Comparison of ENCODE assay signal across 33 cellular contexts in genomic region chr2:21819475-21819874, GRCh38.
DNase-seq lines count a peak whose midpoint lies in the region; ATAC-seq and TF ChIP-seq lines count a peak whose summit lies in the region.
"Had no signal": no experiment of that assay in that cellular context is flagged by ENCODE, and none has a peak within 500 bp of the region (broad histone marks: within the 10 kb centered on the region; RNA-seq: fewer than 3 reads in every experiment).

No MANE protein-coding gene starts in this region.

- no peak for TF ChIP-seq POLR2A in IMR-90 (IDR thresholded peaks at IDR 0.05; ENCODE audit: low read depth, low read length)

- no peaks in the 10 kb centered on the region for H4K20me1 ChIP-seq in IMR-90 (ENCODE audit: insufficient read depth, low read length)

- H2BK5ac ChIP-seq in IMR-90 (ENCODE audit: low read depth, low read length, poor library complexity, severe bottlenecking), result peak overlapping the region; percentile 38

- no peak overlapping the region for H3K9ac ChIP-seq in IMR-90 (ENCODE audit: low read depth, low read length)

- no peaks in the 10 kb centered on the region for H3K36me3 ChIP-seq in BJ (ENCODE audit: control insufficient read depth, insufficient read depth, low read length)
- no peaks in the 10 kb centered on the region for H3K36me3 ChIP-seq in IMR-90 (ENCODE audit: control insufficient read depth, insufficient read depth, low read length)
- H3K36me3 ChIP-seq: BE2C, gastroesophageal sphincter, HAP-1, left lung, Peyer's patch, prostate gland had no signal

- H3K4me3 Mint-ChIP-seq in HFFc6, result no peak overlapping the region
- H3K4me3 Mint-ChIP-seq: activated CD4-positive, alpha-beta T cell treated with anti-CD3 and anti-CD28 coated beads, Interleukin-2, amount 10 ng/mL, durations not matched to agents 7 days and 5 days; activated CD8-positive, alpha-beta memory T cell treated with anti-CD3 and anti-CD28 coated beads, Interleukin-2, amount 10 ng/mL, durations not matched to agents 7 days and 5 days; naive B cell; WTC11 had no signal

- DNase-seq in BJ (ENCODE audit: low read depth), result peak; percentile 57
- DNase-seq in IMR-90, result peak; percentile 83
- peak; percentile 87 for DNase-seq in fibroblast of gingiva (ENCODE audit: low read depth)
- peak; percentile 36 for DNase-seq in non-pigmented ciliary epithelial cell (ENCODE audit: low read depth)
- DNase-seq in NAMALWA (ENCODE audit: low spot score), result no peak
- no peak for DNase-seq in HFFc6
- no peak for DNase-seq in activated CD8-positive, alpha-beta memory T cell treated with anti-CD3 and anti-CD28 coated beads for 24 hours
- DNase-seq: activated CD4-positive, alpha-beta T cell treated with anti-CD3 and anti-CD28 coated beads, Interleukin-2, amount 10 ng/mL, durations not matched to agents 7 days and 5 days; activated CD8-positive, alpha-beta memory T cell treated with anti-CD3 and anti-CD28 coated beads, Interleukin-2, amount 10 ng/mL, durations not matched to agents 7 days and 5 days; activated naive CD4-positive, alpha-beta T cell treated with Interleukin-2 at 50 U/mL for 16 hours; activated T-cell treated with anti-CD3 and anti-CD28 coated beads, Interleukin-2, amount 50 U/mL, for 48 hours; BE2C; body of pancreas; DMS153; effector CD8-positive, alpha-beta T cell; GDM1; hypothalamus; left lung; mesendoderm; naive B cell; NCI-H1092 treated with DMSO at 0.1 percent for 48 hours; NCI-H187; NCI-H2171 treated with DMSO at 0.1 percent for 48 hours; NCI-H524; nucleus accumbens; Peyer's patch; stimulated activated naive CD8-positive, alpha-beta T cell treated with anti-CD3 and anti-CD28 coated beads, Interleukin-15, Interleukin-2, amounts not matched to agents 100 U/mL and 50 U/mL, for 24 hours had no signal

- no peak overlapping the region for H3K14ac ChIP-seq in IMR-90 (replicated peaks; ENCODE audit: low read depth, low read length)

- H3K23ac ChIP-seq in IMR-90 (ENCODE audit: low read depth, low read length), result no peak overlapping the region

- no peaks in the 10 kb centered on the region for H3K27me3 ChIP-seq in BJ (ENCODE audit: control insufficient read depth, insufficient read depth, low read length)
- no peaks in the 10 kb centered on the region for H3K27me3 ChIP-seq in IMR-90 (ENCODE audit: control insufficient read depth, insufficient read depth, low read length)
- H3K27me3 ChIP-seq: BE2C, body of pancreas, gastroesophageal sphincter, left lung, Peyer's patch had no signal

- H4K8ac ChIP-seq in IMR-90 (ENCODE audit: low read depth in 2 of 2, low read length in 2 of 2), result peak overlapping the region in 1 of 2 experiments; percentile 59; a peak in 1 of 4 replicates

- no peak overlapping the region for H2AFZ ChIP-seq in IMR-90 (replicated peaks; ENCODE audit: low read length, poor library complexity)

- H3K18ac ChIP-seq in IMR-90 (ENCODE audit: low read depth, low read length), result peak overlapping the region; percentile 76

- no peak overlapping the region for H2AK9ac ChIP-seq in IMR-90 (replicated peaks; ENCODE audit: low read depth, low read length, poor library complexity)

- H3K4me1 ChIP-seq in IMR-90 (ENCODE audit: control insufficient read depth, insufficient read depth, low read length), result peaks cover 14% of the 10 kb centered on the region
- H3K4me1 ChIP-seq: BE2C, body of pancreas, left lung, Peyer's patch, prostate gland had no signal

- H3K9me3 ChIP-seq in IMR-90 (ENCODE audit: control insufficient read depth, insufficient read depth, low read length), result no peaks in the 10 kb centered on the region
- H3K9me3 ChIP-seq: BE2C, body of pancreas, gastroesophageal sphincter, HAP-1, left lung, Peyer's patch, prostate gland had no signal

- H2BK120ac ChIP-seq in IMR-90 (ENCODE audit: low read depth, low read length), result no peak overlapping the region

- H3K4me3 ChIP-seq in BJ (ENCODE audit: low read depth, low read length), result no peak overlapping the region
- H3K4me3 ChIP-seq in IMR-90 (ENCODE audit: insufficient read depth, low read depth, low read length), result no peak overlapping the region
- H3K4me3 ChIP-seq: body of pancreas, gastroesophageal sphincter, HAP-1, left lung, Peyer's patch, prostate gland had no signal

- H3K56ac ChIP-seq in IMR-90 (ENCODE audit: extremely low read depth, insufficient read depth, low read length), result no peak overlapping the region

- no peak overlapping the region for H4K91ac ChIP-seq in IMR-90 (ENCODE audit: insufficient read depth, low read depth, low read length)

- intact Hi-C loops in IMR-90 (cut with micrococcal nuclease), result loop anchor here (1.0 kb wide), 1 partner anchor 47 kb away; no protein-coding TSS in a partner anchor

- peaks cover 44% of the 10 kb centered on the region for H3K9me3 Mint-ChIP-seq in HFFc6
- H3K9me3 Mint-ChIP-seq: activated CD4-positive, alpha-beta T cell treated with anti-CD3 and anti-CD28 coated beads, Interleukin-2, amount 10 ng/mL, durations not matched to agents 7 days and 5 days had no signal

- no peak overlapping the region; the same call in 2 of the 3 replicates for H2BK15ac ChIP-seq in IMR-90 (ENCODE audit: low read depth, low read length)

- no peak for TF ChIP-seq CTCF in BJ (IDR thresholded peaks at IDR 0.05; ENCODE audit: insufficient read depth, low read depth, low read length)
- TF ChIP-seq CTCF in IMR-90 (conservative IDR thresholded peaks at IDR 0.05; ENCODE audit: low read depth, low read length), result no peak
- TF ChIP-seq CTCF in HFFc6 (IDR thresholded peaks at IDR 0.05), result no peak

- ATAC-seq in IMR-90 (ENCODE audit: low read depth) (peak; percentile 57), GM18907 (IDR thresholded peaks at IDR 0.05; ENCODE audit: unreplicated experiment) (no peak)
- ATAC-seq: activated CD8-positive, alpha-beta memory T cell treated with anti-CD3 and anti-CD28 coated beads, Interleukin-2, amount 10 ng/mL, durations not matched to agents 7 days and 5 days; body of pancreas; gastroesophageal sphincter; left lung; stimulated activated naive CD8-positive, alpha-beta T cell treated with anti-CD3 and anti-CD28 coated beads, Interleukin-15, Interleukin-2, amounts not matched to agents 100 U/mL and 50 U/mL, for 24 hours; WTC11 had no signal

- H3K4me2 ChIP-seq in IMR-90 (ENCODE audit: low read depth, low read length), result peak overlapping the region; percentile 52; the same call in 1 of the 2 replicates

- no peak overlapping the region; the same call in 1 of the 2 replicates for H2BK20ac ChIP-seq in IMR-90 (ENCODE audit: low read depth, low read length)

- TF ChIP-seq RAD21 in IMR-90 (IDR thresholded peaks at IDR 0.05; ENCODE audit: low read length), result no peak

- dilution Hi-C loops in IMR-90 (cut with HindIII; ENCODE audit: low sequenced_read_pairs, unreplicated experiment), result no loop called here

- BruUV-seq in IMR-90 (replicated peaks; lab: Mats Ljungman, UMichigan), result no TSS peak

- no peaks in the 10 kb centered on the region; the same call in 1 of the 2 replicates for H3K9me1 ChIP-seq in IMR-90 (ENCODE audit: insufficient read depth, low read length)

- CTCF ChIA-PET in BJ (lab: Yijun Ruan, JAX), result no interaction called here
- CTCF ChIA-PET in IMR-90 (lab: Yijun Ruan, JAX), result interaction anchor here (0.8 kb wide), 1 partner anchor 64 kb away, joined by 3 read pairs; no protein-coding TSS in a partner anchor

- no peaks in the 10 kb centered on the region for H3K79me1 ChIP-seq in IMR-90 (ENCODE audit: low read depth in 1 of 2, low read length in 2 of 2)

- H3K4me1 Mint-ChIP-seq in HFFc6 (ENCODE audit: low read depth), result no peaks in the 10 kb centered on the region
- H3K4me1 Mint-ChIP-seq: activated CD4-positive, alpha-beta T cell treated with anti-CD3 and anti-CD28 coated beads, Interleukin-2, amount 10 ng/mL, durations not matched to agents 7 days and 5 days; activated CD8-positive, alpha-beta memory T cell treated with anti-CD3 and anti-CD28 coated beads, Interleukin-2, amount 10 ng/mL, durations not matched to agents 7 days and 5 days; naive B cell had no signal

- H3K4ac ChIP-seq in IMR-90 (ENCODE audit: low read depth, low read length), result no peak overlapping the region

- in situ Hi-C loops in IMR-90 (cut with MboI; ENCODE audit: low sequenced_read_pairs), result no loop called here

- H3K27ac ChIP-seq in IMR-90 (ENCODE audit: insufficient read depth, low read length), result peak overlapping the region; percentile 36; the same call in 1 of the 2 replicates
- H3K27ac ChIP-seq: body of pancreas, epithelial cell of prostate, gastroesophageal sphincter, left lung, Peyer's patch, prostate gland had no signal

- H3K27me3 Mint-ChIP-seq in HFFc6 (ENCODE audit: insufficient read depth), result no peaks in the 10 kb centered on the region; the same call in 1 of the 2 replicates
- H3K27me3 Mint-ChIP-seq: activated CD4-positive, alpha-beta T cell treated with anti-CD3 and anti-CD28 coated beads, Interleukin-2, amount 10 ng/mL, durations not matched to agents 7 days and 5 days; activated CD8-positive, alpha-beta memory T cell treated with anti-CD3 and anti-CD28 coated beads, Interleukin-2, amount 10 ng/mL, durations not matched to agents 7 days and 5 days; naive B cell had no signal

- H4K5ac ChIP-seq in IMR-90 (ENCODE audit: low read depth, low read length), result no peak overlapping the region; the same call in none of the 2 replicates

- POLR2A ChIA-PET in BJ (lab: Charles Lee), result interaction anchor here (1.2 kb wide), 1 partner anchor 17 kb away, joined by 4 read pairs; no protein-coding TSS in a partner anchor
- POLR2A ChIA-PET in IMR-90 (lab: Charles Lee; ENCODE audit: unreplicated experiment), result no interaction called here

- H3K36me3 Mint-ChIP-seq in HFFc6 (ENCODE audit: low read depth), result no peaks in the 10 kb centered on the region
- H3K36me3 Mint-ChIP-seq: activated CD8-positive, alpha-beta memory T cell treated with anti-CD3 and anti-CD28 coated beads, Interleukin-2, amount 10 ng/mL, durations not matched to agents 7 days and 5 days; naive B cell; WTC11 had no signal

- H3K27ac Mint-ChIP-seq in HFFc6, result no peak overlapping the region
- H3K27ac Mint-ChIP-seq: activated CD4-positive, alpha-beta T cell treated with anti-CD3 and anti-CD28 coated beads, Interleukin-2, amount 10 ng/mL, durations not matched to agents 7 days and 5 days; activated CD8-positive, alpha-beta memory T cell treated with anti-CD3 and anti-CD28 coated beads, Interleukin-2, amount 10 ng/mL, durations not matched to agents 7 days and 5 days; naive B cell; WTC11 had no signal

- H2AK5ac ChIP-seq in IMR-90 (ENCODE audit: low read depth, low read length), result no peak overlapping the region

- WGBS in IMR-90 (ENCODE audit: extremely low coverage in 2 of 2, insufficient read length in 1 of 2), 2 experiments, result 43% methylated on average over 1 of the region's 2 CpGs; no CpG with 5 or more reads in 1 of the 2 experiments

TF ChIP-seq in IMR-90, 13 proteins besides CTCF, POLR2A, EP300 and RAD21 (continues in another document):
- no peak for TF ChIP-seq MAFK (IDR thresholded peaks at IDR 0.05; ENCODE audit: low read depth, low read length)
- TF ChIP-seq BHLHE40 (IDR thresholded peaks at IDR 0.05; ENCODE audit: low read depth, low read length), result no peak

Comparison
In these comparisons a context has a peak if more than half of its experiments do, and no peak if none do; other contexts are left out.
1. DNase-seq: peak in BJ (single experiment), IMR-90 (single experiment), fibroblast of gingiva (single experiment) and non-pigmented ciliary epithelial cell (single experiment); none in NAMALWA (single experiment), HFFc6 (single experiment) and activated CD8-positive, alpha-beta memory T cell treated with anti-CD3 and anti-CD28 coated beads for 24 hours (single experiment).